In the genomic region with DNA sequence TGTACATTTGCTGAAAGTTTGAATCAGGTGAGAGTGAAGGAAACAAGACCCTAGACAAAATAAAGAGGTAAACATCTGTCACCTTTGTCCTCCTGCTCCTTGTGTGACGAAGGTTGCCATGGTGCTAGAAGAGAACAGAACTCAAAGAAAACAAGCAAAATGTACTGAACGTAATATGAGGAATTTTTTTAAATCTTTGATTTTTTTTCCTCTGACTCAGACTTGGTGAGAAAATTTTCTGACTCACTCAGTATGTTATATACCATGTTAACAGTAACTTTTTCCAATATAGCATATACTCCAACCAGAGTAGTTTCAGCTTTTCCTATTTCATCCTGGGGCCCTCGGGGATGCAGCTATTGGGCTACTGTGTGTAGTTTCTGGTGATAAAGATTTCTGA, we compare ENCODE assay signal across 17 cellular contexts.
DNase-seq lines count a peak whose midpoint lies in the region; ATAC-seq and TF ChIP-seq lines count a peak whose summit lies in the region.
"Had no signal": no experiment of that assay in that cellular context is flagged by ENCODE, and none has a peak within 500 bp of the region (broad histone marks: within the 10 kb centered on the region; RNA-seq: fewer than 3 reads in every experiment).

No MANE protein-coding gene starts in this region.

- no peak for ATAC-seq in gastroesophageal sphincter
- ATAC-seq in GM18505 (IDR thresholded peaks at IDR 0.05; ENCODE audit: unreplicated experiment) = no peak

- TF ChIP-seq CTCF in WERI-Rb-1 (IDR thresholded peaks at IDR 0.05; ENCODE audit: low read depth, low read length) (no peak), neural progenitor cell (IDR thresholded peaks at IDR 0.05) (no peak), gastroesophageal sphincter (IDR thresholded peaks at IDR 0.05) (no peak)

- 59 to 67% methylated on average over 2 to 3 of the region's 3 CpGs for WGBS in gastroesophageal sphincter (ENCODE audit: low coverage in 1 of 2), 2 donors

- peaks cover 44% of the 10 kb centered on the region for H3K4me1 ChIP-seq in neural progenitor cell
- peaks cover 0 to 18% (median 13%) of the 10 kb centered on the region in 3 donors for H3K4me1 ChIP-seq in gastroesophageal sphincter
- H3K4me1 ChIP-seq: Caco-2 had no signal

- no peak for TF ChIP-seq EP300 in gastroesophageal sphincter (IDR thresholded peaks at IDR 0.05)

- peaks cover 56% of the 10 kb centered on the region for H3K4me1 Mint-ChIP-seq in neural progenitor cell

- H3F3A ChIP-seq in neural progenitor cell (ENCODE audit: low read depth) = peaks cover 37% of the 10 kb centered on the region

- H3K27me3 Mint-ChIP-seq in neural progenitor cell (ENCODE audit: insufficient read depth, low read depth) = no peaks in the 10 kb centered on the region

- H3K27me3 ChIP-seq in WERI-Rb-1 (ENCODE audit: insufficient read depth, low read depth, severe bottlenecking) (no peaks in the 10 kb centered on the region), neural progenitor cell (no peaks in the 10 kb centered on the region), gastroesophageal sphincter (no peaks in the 10 kb centered on the region)
- H3K27me3 ChIP-seq: sigmoid colon, upper lobe of left lung had no signal

- no peak overlapping the region for H3K4me3 ChIP-seq in WERI-Rb-1 (ENCODE audit: low read depth, low read length)
- H3K4me3 ChIP-seq in neural progenitor cell = no peak overlapping the region
- H3K4me3 ChIP-seq in gastroesophageal sphincter = no peak overlapping the region
- H3K4me3 ChIP-seq: lower lobe of right lung had no signal

- no peak overlapping the region for H2AFZ ChIP-seq in neural progenitor cell (replicated peaks)

- H3K9me3 ChIP-seq in WERI-Rb-1 (ENCODE audit: severe bottlenecking) = no peaks in the 10 kb centered on the region
- H3K9me3 ChIP-seq in neural progenitor cell (ENCODE audit: low read depth) = no peaks in the 10 kb centered on the region
- no peaks in the 10 kb centered on the region for H3K9me3 ChIP-seq in gastroesophageal sphincter
- H3K9me3 ChIP-seq: Caco-2, lower lobe of right lung, sigmoid colon, upper lobe of left lung had no signal

- TF ChIP-seq POLR2A in gastroesophageal sphincter (IDR thresholded peaks at IDR 0.05) = no peak
- TF ChIP-seq POLR2A in GM18505 (IDR thresholded peaks at IDR 0.05; ENCODE audit: borderline replicate concordance, extremely low read depth, insufficient read depth, insufficient read length) = no peak

- H3K9me3 Mint-ChIP-seq in neural progenitor cell = peaks cover 2% of the 10 kb centered on the region

- H3K27ac ChIP-seq in WERI-Rb-1 (0 out of 2 replicates have a peak overlapping the region, but pooled peaks have one; percentile 58), neural progenitor cell (no peak overlapping the region), gastroesophageal sphincter (no peak overlapping the region)
- H3K27ac ChIP-seq: coronary artery, lower lobe of right lung, upper lobe of left lung had no signal

- peak overlapping the region; percentile 91 for H3K4me3 Mint-ChIP-seq in neural progenitor cell
- H3K4me3 Mint-ChIP-seq: activated naive CD4-positive, alpha-beta T cell treated with anti-CD3 and anti-CD28 coated beads for 36 hours had no signal

- no peak overlapping the region for H3K9ac ChIP-seq in neural progenitor cell

- no peaks in the 10 kb centered on the region for H3K36me3 Mint-ChIP-seq in neural progenitor cell

- DNase-seq in ELR (ENCODE audit: low read depth) = peak; percentile 42
- DNase-seq in WERI-Rb-1 = no peak
- DNase-seq in fibroblast of gingiva (ENCODE audit: low read depth) = peak; percentile 80
- DNase-seq in neural progenitor cell (ENCODE audit: low spot score) = no peak
- no peak for DNase-seq in NCI-H1930 (lab: John Stamatoyannopoulos, UW)
- no peak for DNase-seq in NCI-H345 treated with DMSO at 0.1 percent for 48 hours (lab: John Stamatoyannopoulos, UW; ENCODE audit: unreplicated experiment)
- DNase-seq: activated CD4-positive, CD25-positive, alpha-beta regulatory T cell treated with anti-CD3 and anti-CD28 coated beads, Interleukin-2, amount 50 U/mL, for 72 hours; activated CD8-positive, alpha-beta memory T cell treated with anti-CD3 and anti-CD28 coated beads, Interleukin-2, amount 50 U/mL, for 48 hours; activated naive CD4-positive, alpha-beta T cell treated with anti-CD3 and anti-CD28 coated beads for 36 hours; Caco-2; erythroblast; lower lobe of right lung; sigmoid colon; upper lobe of left lung had no signal

- no peaks in the 10 kb centered on the region for H3K79me2 ChIP-seq in neural progenitor cell (ENCODE audit: low read depth)

- H3K27ac Mint-ChIP-seq in neural progenitor cell = peak overlapping the region; percentile 79
- H3K27ac Mint-ChIP-seq: activated naive CD4-positive, alpha-beta T cell treated with anti-CD3 and anti-CD28 coated beads for 36 hours had no signal

- no peaks in the 10 kb centered on the region; the same call in 1 of the 2 replicates for H3K36me3 ChIP-seq in WERI-Rb-1
- H3K36me3 ChIP-seq in neural progenitor cell = no peaks in the 10 kb centered on the region
- H3K36me3 ChIP-seq in gastroesophageal sphincter = no peaks in the 10 kb centered on the region
- H3K36me3 ChIP-seq: lower lobe of right lung, sigmoid colon, upper lobe of left lung had no signal

- no peak overlapping the region for H3K4me2 ChIP-seq in neural progenitor cell

- H4K20me1 ChIP-seq in neural progenitor cell (ENCODE audit: low read depth) = no peaks in the 10 kb centered on the region

Comparison
In these comparisons a context has a peak if more than half of its experiments do, and no peak if none do; other contexts are left out.
1. DNase-seq: peak in ELR (single experiment) and fibroblast of gingiva (single experiment); none in WERI-Rb-1 (single experiment), neural progenitor cell (single experiment), NCI-H1930 (0 of 2) and NCI-H345 treated with DMSO at 0.1 percent for 48 hours (single experiment).